8 cellular contexts compared by ENCODE assay signal in the genomic region with DNA sequence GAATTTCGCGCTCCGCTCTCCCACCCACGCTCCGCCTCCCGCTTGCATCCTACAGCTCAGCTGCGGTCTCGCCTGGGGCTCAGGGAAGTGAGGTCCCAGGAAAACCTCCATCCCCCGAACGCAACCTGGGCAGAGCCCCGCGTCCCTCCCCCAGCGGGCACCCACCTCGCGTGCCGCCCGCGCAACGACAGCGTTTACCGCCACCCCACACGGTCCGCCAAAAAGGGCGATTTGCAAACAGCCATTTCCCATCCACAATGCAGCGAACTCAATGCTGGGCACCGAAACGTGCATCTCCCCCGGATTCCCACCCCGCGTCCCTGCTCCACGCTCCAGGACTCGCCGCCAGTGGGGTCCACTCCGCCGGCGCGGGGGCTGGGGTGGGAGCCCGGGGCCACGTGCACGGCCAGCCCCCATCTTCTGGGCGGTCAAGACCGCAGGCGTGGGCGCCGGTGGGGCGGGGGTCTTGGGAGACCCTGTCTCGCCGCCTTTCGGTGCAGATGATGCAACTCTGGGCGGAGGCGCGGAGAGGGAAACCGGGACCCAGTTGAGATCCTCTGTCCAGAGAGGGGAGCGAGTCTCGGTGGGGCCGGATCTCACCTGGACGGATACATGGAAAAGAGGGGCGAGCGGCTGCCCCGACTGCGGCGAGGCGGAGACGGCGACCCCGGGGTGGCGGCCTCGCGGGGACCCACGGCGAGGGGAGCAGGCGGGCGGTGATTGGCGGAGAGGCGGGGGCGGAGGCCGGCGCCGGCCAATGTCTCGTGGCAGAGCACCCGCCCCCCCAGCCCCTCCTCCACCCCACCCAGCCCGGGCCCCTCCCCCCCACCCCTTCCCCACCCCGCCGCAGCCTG. TPM values are rescaled to one million over a fixed set of nuclear protein-coding genes. Genes with fewer than 3 reads are reported as not detected.
A peak's percentile ranks its signal among the peaks of the same experiment; 100 is the strongest.
DNase-seq lines count a peak whose midpoint lies in the region; ATAC-seq, FAIRE-seq and TF ChIP-seq lines count a peak whose summit lies in the region.
"Not testable (repeated sequence)": the region's sequence is repeated elsewhere in the genome, so short reads cannot be mapped to it uniquely, and the experiment has no call there.

A gene (minus strand): TSS at position 666 of the 854 bp plus-strand sequence. CDS start 3,642 bp downstream, outside the sequence.

- not testable (repeated sequence) for H3K9me3 ChIP-seq in RWPE2 (ENCODE audit: severe bottlenecking); lung (ENCODE audit: control insufficient read depth in 2 of 2, insufficient read depth in 1 of 2, low read length in 1 of 2); pancreas; tibial nerve

- CTCF ChIA-PET in activated CD8-positive, alpha-beta memory T cell treated with anti-CD3 and anti-CD28 coated beads, Interleukin-2, amount 10 ng/mL, durations not matched to agents 7 days and 5 days (lab: Charles Lee), result not testable (repeated sequence)

- H3K27ac Mint-ChIP-seq in activated CD8-positive, alpha-beta memory T cell treated with anti-CD3 and anti-CD28 coated beads, Interleukin-2, amount 10 ng/mL, durations not matched to agents 7 days and 5 days, result not testable (repeated sequence)

- H3K9me3 Mint-ChIP-seq in activated CD8-positive, alpha-beta memory T cell treated with anti-CD3 and anti-CD28 coated beads, Interleukin-2, amount 10 ng/mL, durations not matched to agents 7 days and 5 days (ENCODE audit: low read depth), result not testable (repeated sequence)

- not testable (repeated sequence) for H3K4me3 ChIP-seq in RWPE2 (ENCODE audit: severe bottlenecking); lung; pancreas; tibial nerve

- not testable (repeated sequence) for H3K27ac ChIP-seq in RWPE2 (ENCODE audit: poor library complexity, severe bottlenecking); lung (ENCODE audit: low read depth in 1 of 2, low read length in 1 of 2); pancreas; tibial nerve

- H3K27me3 ChIP-seq in RWPE2 (ENCODE audit: insufficient read depth, poor library complexity, severe bottlenecking); lung (ENCODE audit: control insufficient read depth, insufficient read depth); pancreas; tibial nerve: not testable (repeated sequence)

- H3K4me3 Mint-ChIP-seq in activated CD8-positive, alpha-beta memory T cell treated with anti-CD3 and anti-CD28 coated beads, Interleukin-2, amount 10 ng/mL, durations not matched to agents 7 days and 5 days, result not testable (repeated sequence)

- no CpG with 5 or more reads among the region's 84 CpGs for WGBS in lung, 2 donors
- WGBS in pancreas, 2 donors, result no CpG with 5 or more reads among the region's 84 CpGs
- WGBS in tibial nerve, 2 donors, result no CpG with 5 or more reads among the region's 84 CpGs

- ATAC-seq in RWPE2 (ENCODE audit: low read depth), result peak; percentile 61
- peak; percentile 61 for ATAC-seq in activated CD8-positive, alpha-beta memory T cell treated with anti-CD3 and anti-CD28 coated beads, Interleukin-2, amount 10 ng/mL, durations not matched to agents 7 days and 5 days
- peak; percentile 72 for ATAC-seq in Right ventricle myocardium superior (ENCODE audit: poor library complexity)
- ATAC-seq in lung (ENCODE audit: insufficient read depth, low FRiP score), result peak; percentile 27
- ATAC-seq in pancreas, result peak; percentile 43 to 65 (median 58)

- intact Hi-C loops in Right ventricle myocardium superior (cut with DNase I); pancreas (cut with DNase I): not testable (repeated sequence)

- not testable (repeated sequence) for H3K36me3 Mint-ChIP-seq in activated CD8-positive, alpha-beta memory T cell treated with anti-CD3 and anti-CD28 coated beads, Interleukin-2, amount 10 ng/mL, durations not matched to agents 7 days and 5 days

- FAIRE-seq in pancreas (lab: Jason Lieb, UNC), result not testable (repeated sequence)

- not testable (repeated sequence) for DNase-seq in Daoy (ENCODE audit: low read depth); RWPE2 (ENCODE audit: low spot score); activated CD8-positive, alpha-beta memory T cell treated with anti-CD3 and anti-CD28 coated beads, Interleukin-2, amount 10 ng/mL, durations not matched to agents 7 days and 5 days; cerebellum (ENCODE audit: low spot score); Right ventricle myocardium superior; lung (ENCODE audit: low spot score); pancreas; tibial nerve (ENCODE audit: low spot score in 2 of 2)

- not testable (repeated sequence) for H3K27me3 Mint-ChIP-seq in activated CD8-positive, alpha-beta memory T cell treated with anti-CD3 and anti-CD28 coated beads, Interleukin-2, amount 10 ng/mL, durations not matched to agents 7 days and 5 days

- H3K4me1 Mint-ChIP-seq in activated CD8-positive, alpha-beta memory T cell treated with anti-CD3 and anti-CD28 coated beads, Interleukin-2, amount 10 ng/mL, durations not matched to agents 7 days and 5 days, result not testable (repeated sequence)

- not testable (repeated sequence) for TF ChIP-seq EP300 in tibial nerve (IDR thresholded peaks at IDR 0.05)

- H3K4me1 ChIP-seq in RWPE2 (ENCODE audit: insufficient read depth, poor library complexity, severe bottlenecking); lung (ENCODE audit: control insufficient read depth in 2 of 2, insufficient read depth in 2 of 2, low read length in 2 of 2); pancreas; tibial nerve: not testable (repeated sequence)

- H3K36me3 ChIP-seq in RWPE2 (ENCODE audit: low read depth); lung (ENCODE audit: control insufficient read depth in 2 of 2, insufficient read depth in 2 of 2, low read length in 2 of 2); pancreas; tibial nerve: not testable (repeated sequence)

- TF ChIP-seq POLR2A in tibial nerve (IDR thresholded peaks at IDR 0.05), result not testable (repeated sequence)

- not testable (repeated sequence) for TF ChIP-seq CTCF in RWPE2 (IDR thresholded peaks at IDR 0.05; ENCODE audit: poor library complexity, severe bottlenecking); lung (IDR thresholded peaks at IDR 0.05; ENCODE audit: control extremely low read depth, extremely low read depth); pancreas (IDR thresholded peaks at IDR 0.05); tibial nerve (IDR thresholded peaks at IDR 0.05)

RNA-seq across cellular contexts. Expression of the gene that starts here (rescaled TPM):
- total RNA-seq in Daoy (2014; rRNA removed; shearing (Covaris generic)), result 12.8 and 19.8 TPM in 2 replicates
- total RNA-seq in activated CD8-positive, alpha-beta memory T cell treated with anti-CD3 and anti-CD28 coated beads, Interleukin-2, amount 10 ng/mL, durations not matched to agents 7 days and 5 days, result 10 to 100 TPM; 12.0 to 23.3 TPM
- 60.3 TPM for total RNA-seq in cerebellum
- total RNA-seq in Right ventricle myocardium superior, result 6.2 TPM
- total RNA-seq in lung, result 10 to 100 TPM in 1 of 2 donors, 1 to 10 TPM in 1; 3.6 to 47.7 TPM
- polyA plus RNA-seq in lung, result 10 to 100 TPM; 14.9 to 40.1 TPM
- total RNA-seq in pancreas, result 100 to 1,000 TPM in 1 of 6 donors, 10 to 100 TPM in 5; 24.4 to 168 (median 76.0) TPM
- 100 to 1,000 TPM in 1 of 2 donors, 10 to 100 TPM in 1; 95.1 to 111 TPM for polyA plus RNA-seq in pancreas
- total RNA-seq in tibial nerve, result 100 to 1,000 TPM in 3 of 4 donors, 10 to 100 TPM in 1; 88.1 to 271 (median 185) TPM
